In the genomic region with DNA sequence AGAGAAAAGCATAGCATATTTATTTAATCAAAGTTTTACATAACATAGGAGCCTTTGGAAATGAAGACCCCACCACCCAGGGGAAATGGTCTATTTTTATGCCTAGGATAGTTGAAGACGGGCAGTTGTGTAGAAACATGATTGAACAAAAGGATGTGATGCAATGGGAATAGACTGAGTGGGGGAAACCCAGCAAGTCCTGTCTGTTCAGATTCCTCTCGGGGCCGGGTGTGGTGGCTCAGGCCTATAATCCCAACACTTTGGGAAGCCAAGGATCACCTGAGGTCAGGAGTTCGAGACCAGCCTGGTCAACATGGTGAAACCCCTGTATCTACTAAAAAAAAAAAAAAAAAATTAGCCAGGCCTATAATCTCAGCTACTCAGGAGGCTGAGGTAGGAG, we compare ENCODE assay signal across 21 cellular contexts.
DNase-seq lines count a peak whose midpoint lies in the region; ATAC-seq and TF ChIP-seq lines count a peak whose summit lies in the region.
"Had no signal": no experiment of that assay in that cellular context is flagged by ENCODE, and none has a peak within 500 bp of the region (broad histone marks: within the 10 kb centered on the region; RNA-seq: fewer than 3 reads in every experiment).

No MANE protein-coding gene starts in this region.

- POLR2A ChIA-PET in activated CD8-positive, alpha-beta T cell treated with anti-CD3 and anti-CD28 coated beads, Interleukin-2, amount 10 ng/mL, durations not matched to agents 7 days and 5 days (lab: Charles Lee), result no interaction called here
- POLR2A ChIA-PET in activated CD8-positive, alpha-beta T cell treated with anti-CD3 and anti-CD28 coated beads for 36 hours (lab: Charles Lee), result interaction anchor here (0.6 to 1.2 kb wide), 2 partner anchors 10 to 701 kb away, joined by 3 read pairs; no protein-coding TSS in a partner anchor
- POLR2A ChIA-PET in activated CD4-positive, alpha-beta T cell treated with anti-CD3 and anti-CD28 coated beads, Interleukin-2, amount 10 ng/mL, durations not matched to agents 7 days and 5 days (lab: Charles Lee), result no interaction called here

- intact Hi-C loops in activated CD8-positive, alpha-beta T cell treated with anti-CD3 and anti-CD28 coated beads for 36 hours (cut with micrococcal nuclease), result no loop called here

- peak; percentile 6 for DNase-seq in activated CD8-positive, alpha-beta T cell treated with anti-CD3 and anti-CD28 coated beads, Interleukin-2, amount 10 ng/mL, durations not matched to agents 7 days and 5 days
- no peak for DNase-seq in activated CD8-positive, alpha-beta T cell treated with anti-CD3 and anti-CD28 coated beads for 36 hours
- DNase-seq in ecto neural progenitor cell (ENCODE audit: low spot score) (peak; percentile 15), islet precursor cell (peak; percentile 38), ureter (ENCODE audit: low spot score) (peak; percentile 41), GM19240 (ENCODE audit: insufficient read length, low spot score) (no peak)
- no peak for DNase-seq in stimulated activated CD4-positive, alpha-beta T cell treated with anti-CD3 and anti-CD28 coated beads, Interleukin-1b, Interleukin-23, amount 100 ng/mL, for 48 hours
- DNase-seq in activated CD4-positive, alpha-beta T cell treated with anti-CD3 and anti-CD28 coated beads, Interleukin-2, amount 10 ng/mL, durations not matched to agents 7 days and 5 days, result no peak
- DNase-seq: BE2C; CD4-positive, CD25-positive, alpha-beta regulatory T cell; DMS53; IMR-90; KG1; MM.1S; NCI-H2029; NCI-H446; NCI-H524 treated with DMSO at 0.1 percent for 48 hours; NCI-H774; PC-3 had no signal

- H3K4me1 Mint-ChIP-seq in activated CD8-positive, alpha-beta T cell treated with anti-CD3 and anti-CD28 coated beads, Interleukin-2, amount 10 ng/mL, durations not matched to agents 7 days and 5 days (ENCODE audit: low read depth), result no peaks in the 10 kb centered on the region
- H3K4me1 Mint-ChIP-seq in activated CD8-positive, alpha-beta T cell treated with anti-CD3 and anti-CD28 coated beads for 36 hours (ENCODE audit: low read depth), result no peaks in the 10 kb centered on the region
- no peaks in the 10 kb centered on the region for H3K4me1 Mint-ChIP-seq in activated CD4-positive, alpha-beta T cell treated with anti-CD3 and anti-CD28 coated beads, Interleukin-2, amount 10 ng/mL, durations not matched to agents 7 days and 5 days
- H3K4me1 Mint-ChIP-seq: CD4-positive, CD25-positive, alpha-beta regulatory T cell had no signal

- H3K4me3 Mint-ChIP-seq in activated CD8-positive, alpha-beta T cell treated with anti-CD3 and anti-CD28 coated beads, Interleukin-2, amount 10 ng/mL, durations not matched to agents 7 days and 5 days, result no peak overlapping the region
- H3K4me3 Mint-ChIP-seq in activated CD8-positive, alpha-beta T cell treated with anti-CD3 and anti-CD28 coated beads for 36 hours, result no peak overlapping the region
- no peak overlapping the region for H3K4me3 Mint-ChIP-seq in activated CD4-positive, alpha-beta T cell treated with anti-CD3 and anti-CD28 coated beads, Interleukin-2, amount 10 ng/mL, durations not matched to agents 7 days and 5 days
- H3K4me3 Mint-ChIP-seq: CD4-positive, CD25-positive, alpha-beta regulatory T cell had no signal

- H3K27me3 Mint-ChIP-seq in activated CD8-positive, alpha-beta T cell treated with anti-CD3 and anti-CD28 coated beads, Interleukin-2, amount 10 ng/mL, durations not matched to agents 7 days and 5 days (ENCODE audit: low read depth), result peaks cover 3% of the 10 kb centered on the region
- peaks cover 30% of the 10 kb centered on the region for H3K27me3 Mint-ChIP-seq in activated CD8-positive, alpha-beta T cell treated with anti-CD3 and anti-CD28 coated beads for 36 hours
- H3K27me3 Mint-ChIP-seq in activated CD4-positive, alpha-beta T cell treated with anti-CD3 and anti-CD28 coated beads, Interleukin-2, amount 10 ng/mL, durations not matched to agents 7 days and 5 days, result peaks cover 20% of the 10 kb centered on the region

- no peak for ATAC-seq in activated CD8-positive, alpha-beta T cell treated with anti-CD3 and anti-CD28 coated beads, Interleukin-2, amount 10 ng/mL, durations not matched to agents 7 days and 5 days
- ATAC-seq in activated CD8-positive, alpha-beta T cell treated with anti-CD3 and anti-CD28 coated beads for 36 hours, result no peak
- ATAC-seq: HCT116, PC-3, Right ventricle myocardium inferior had no signal

- no peak for TF ChIP-seq CTCF in activated CD8-positive, alpha-beta T cell treated with anti-CD3 and anti-CD28 coated beads for 36 hours (IDR thresholded peaks at IDR 0.05)

- no peak overlapping the region for H3K27ac Mint-ChIP-seq in activated CD8-positive, alpha-beta T cell treated with anti-CD3 and anti-CD28 coated beads, Interleukin-2, amount 10 ng/mL, durations not matched to agents 7 days and 5 days
- no peak overlapping the region for H3K27ac Mint-ChIP-seq in activated CD8-positive, alpha-beta T cell treated with anti-CD3 and anti-CD28 coated beads for 36 hours
- H3K27ac Mint-ChIP-seq in activated CD4-positive, alpha-beta T cell treated with anti-CD3 and anti-CD28 coated beads, Interleukin-2, amount 10 ng/mL, durations not matched to agents 7 days and 5 days, result no peak overlapping the region
- H3K27ac Mint-ChIP-seq: CD4-positive, CD25-positive, alpha-beta regulatory T cell had no signal

- no peaks in the 10 kb centered on the region for H3K9me3 Mint-ChIP-seq in activated CD8-positive, alpha-beta T cell treated with anti-CD3 and anti-CD28 coated beads, Interleukin-2, amount 10 ng/mL, durations not matched to agents 7 days and 5 days (ENCODE audit: insufficient read depth)
- H3K9me3 Mint-ChIP-seq in activated CD8-positive, alpha-beta T cell treated with anti-CD3 and anti-CD28 coated beads for 36 hours, result peaks cover 8% of the 10 kb centered on the region
- H3K9me3 Mint-ChIP-seq in activated CD4-positive, alpha-beta T cell treated with anti-CD3 and anti-CD28 coated beads, Interleukin-2, amount 10 ng/mL, durations not matched to agents 7 days and 5 days, result peaks cover 1% of the 10 kb centered on the region

- H3K36me3 Mint-ChIP-seq in activated CD8-positive, alpha-beta T cell treated with anti-CD3 and anti-CD28 coated beads, Interleukin-2, amount 10 ng/mL, durations not matched to agents 7 days and 5 days (ENCODE audit: low read depth), result no peaks in the 10 kb centered on the region
- H3K36me3 Mint-ChIP-seq in activated CD8-positive, alpha-beta T cell treated with anti-CD3 and anti-CD28 coated beads for 36 hours (ENCODE audit: low read depth), result no peaks in the 10 kb centered on the region
- H3K36me3 Mint-ChIP-seq in activated CD4-positive, alpha-beta T cell treated with anti-CD3 and anti-CD28 coated beads, Interleukin-2, amount 10 ng/mL, durations not matched to agents 7 days and 5 days (ENCODE audit: low read depth), result no peaks in the 10 kb centered on the region
- H3K36me3 Mint-ChIP-seq: CD4-positive, CD25-positive, alpha-beta regulatory T cell had no signal

- CTCF ChIA-PET in activated CD8-positive, alpha-beta T cell treated with anti-CD3 and anti-CD28 coated beads, Interleukin-2, amount 10 ng/mL, durations not matched to agents 7 days and 5 days (lab: Charles Lee), result no interaction called here
- CTCF ChIA-PET in activated CD8-positive, alpha-beta T cell treated with anti-CD3 and anti-CD28 coated beads for 36 hours (lab: Charles Lee), result no interaction called here
- CTCF ChIA-PET in activated CD4-positive, alpha-beta T cell treated with anti-CD3 and anti-CD28 coated beads, Interleukin-2, amount 10 ng/mL, durations not matched to agents 7 days and 5 days (lab: Charles Lee), result no interaction called here

Comparison
In these comparisons a context has a peak if more than half of its experiments do, and no peak if none do; other contexts are left out.
1. DNase-seq: peak in activated CD8-positive, alpha-beta T cell treated with anti-CD3 and anti-CD28 coated beads, Interleukin-2, amount 10 ng/mL, durations not matched to agents 7 days and 5 days (single experiment), ecto neural progenitor cell (single experiment), islet precursor cell (single experiment) and ureter (single experiment); none in activated CD8-positive, alpha-beta T cell treated with anti-CD3 and anti-CD28 coated beads for 36 hours (single experiment), stimulated activated CD4-positive, alpha-beta T cell treated with anti-CD3 and anti-CD28 coated beads, Interleukin-1b, Interleukin-23, amount 100 ng/mL, for 48 hours (single experiment), GM19240 (single experiment) and activated CD4-positive, alpha-beta T cell treated with anti-CD3 and anti-CD28 coated beads, Interleukin-2, amount 10 ng/mL, durations not matched to agents 7 days and 5 days (single experiment).